ENCODE assay signal across 8 cellular contexts in genomic region chr1:27632387-27633297, GRCh38. TPM values are rescaled to one million over a fixed set of nuclear protein-coding genes. Genes with fewer than 3 reads are reported as not detected.
A peak's percentile ranks its signal among the peaks of the same experiment; 100 is the strongest.
DNase-seq lines count a peak whose midpoint lies in the region; ATAC-seq and TF ChIP-seq lines count a peak whose summit lies in the region.

No MANE protein-coding gene starts in this region.

- no peak overlapping the region for H3K4me3 ChIP-seq in esophagus (ENCODE audit: low read depth in 1 of 2, low read length in 2 of 2)
- H3K4me3 ChIP-seq in hepatocyte = no peak overlapping the region

- H3K4me2 ChIP-seq in hepatocyte = no peak overlapping the region

- peak in 1 of 10 experiments; percentile 26 for DNase-seq in CD4-positive, alpha-beta T cell
- DNase-seq in T-helper 17 cell = no peak
- peak; percentile 54 to 77 for DNase-seq in stimulated activated CD8-positive, alpha-beta memory T cell treated with anti-CD3 and anti-CD28 coated beads, Interleukin-7, amount 100 ng/mL, for 48 hours (ENCODE audit: extremely low read depth in 1 of 2, low read depth in 1 of 2)
- DNase-seq in left lobe of liver (ENCODE audit: low spot score) = no peak
- no peak for DNase-seq in DMS153 treated with DMSO at 0.1 percent for 48 hours (lab: John Stamatoyannopoulos, UW; ENCODE audit: unreplicated experiment)
- DNase-seq in hepatocyte (ENCODE audit: low spot score) = no peak

- H3K27me3 Mint-ChIP-seq in CD4-positive, alpha-beta T cell = no peaks in the 10 kb centered on the region
- H3K27me3 Mint-ChIP-seq in T-helper 17 cell = no peaks in the 10 kb centered on the region

- ATAC-seq in CD4-positive, alpha-beta T cell (ENCODE audit: poor library complexity) = peak; percentile 30
- ATAC-seq in GM21423 (IDR thresholded peaks at IDR 0.05; ENCODE audit: unreplicated experiment) (peak; percentile 40), T-helper 17 cell (peak; percentile 24), left lobe of liver (no peak)

- H2AFZ ChIP-seq in hepatocyte = no peak overlapping the region

- no peaks in the 10 kb centered on the region for H3K36me3 Mint-ChIP-seq in CD4-positive, alpha-beta T cell (ENCODE audit: low read depth)
- H3K36me3 Mint-ChIP-seq in T-helper 17 cell (ENCODE audit: low read depth) = no peaks in the 10 kb centered on the region

- H3K79me2 ChIP-seq in hepatocyte = no peaks in the 10 kb centered on the region

- peak overlapping the region; percentile 81 for H3K4me3 Mint-ChIP-seq in CD4-positive, alpha-beta T cell
- peak overlapping the region; percentile 77 for H3K4me3 Mint-ChIP-seq in T-helper 17 cell

- no peaks in the 10 kb centered on the region for H3K27me3 ChIP-seq in CD4-positive, alpha-beta T cell (ENCODE audit: control insufficient read depth, insufficient read depth, low read length)
- H3K27me3 ChIP-seq in esophagus (ENCODE audit: control insufficient read depth in 1 of 2, insufficient read depth in 2 of 2, low read length in 2 of 2) = no peaks in the 10 kb centered on the region
- H3K27me3 ChIP-seq in hepatocyte = peaks cover 24% of the 10 kb centered on the region

- H3K27ac ChIP-seq in CD4-positive, alpha-beta T cell (ENCODE audit: low read depth, low read length) = peak overlapping the region; percentile 38
- H3K27ac ChIP-seq in esophagus (ENCODE audit: low read depth in 2 of 2, low read length in 1 of 2) (peak overlapping the region; percentile 7 to 34), hepatocyte (no peak overlapping the region)

- H3K9me3 ChIP-seq in CD4-positive, alpha-beta T cell (ENCODE audit: control insufficient read depth, low read length) = no peaks in the 10 kb centered on the region
- H3K9me3 ChIP-seq in T-helper 17 cell (ENCODE audit: control insufficient read depth, low read length, poor library complexity, severe bottlenecking) (no peaks in the 10 kb centered on the region), esophagus (ENCODE audit: control insufficient read depth in 2 of 2, insufficient read depth in 1 of 2, low read depth in 1 of 2, low read length in 1 of 2) (no peaks in the 10 kb centered on the region), hepatocyte (ENCODE audit: low read depth) (no peaks in the 10 kb centered on the region)

- no peaks in the 10 kb centered on the region for H3K36me3 ChIP-seq in esophagus (ENCODE audit: control insufficient read depth in 2 of 2, insufficient read depth in 2 of 2, low read length in 1 of 2)
- H3K36me3 ChIP-seq in hepatocyte (replicated peaks; ENCODE audit: insufficient read depth, low read depth) = no peaks in the 10 kb centered on the region

- POLR2A ChIA-PET in CD4-positive, alpha-beta T cell (lab: Charles Lee) = interaction anchor here (0.9 to 1.5 kb wide), 3 partner anchors 12 to 30 kb away, joined by 3 to 6 read pairs (median 3); no protein-coding TSS in a partner anchor

- intact Hi-C loops in CD4-positive, alpha-beta T cell (cut with DNase I, micrococcal nuclease) = no loop called here

- no peaks in the 10 kb centered on the region for H4K20me1 ChIP-seq in hepatocyte (ENCODE audit: insufficient read depth, poor library complexity, severe bottlenecking)

- CTCF ChIA-PET in CD4-positive, alpha-beta T cell (lab: Charles Lee) = no interaction called here

- TF ChIP-seq CTCF in CD4-positive, alpha-beta T cell (IDR thresholded peaks at IDR 0.05) = no peak
- no peak for TF ChIP-seq CTCF in hepatocyte (IDR thresholded peaks at IDR 0.05; ENCODE audit: poor library complexity)

- H3K27ac Mint-ChIP-seq in CD4-positive, alpha-beta T cell = peak overlapping the region; percentile 84
- H3K27ac Mint-ChIP-seq in T-helper 17 cell = peak overlapping the region; percentile 82

- WGBS in esophagus, 2 donors = 62 to 75% methylated on average over 13 to 14 of the region's 14 CpGs
- WGBS in hepatocyte (ENCODE audit: low lambda C conversion rate, missing lambda C conversion rate) = 84% methylated on average over 14 of the region's 14 CpGs

- H3K4me1 Mint-ChIP-seq in CD4-positive, alpha-beta T cell (ENCODE audit: low read depth) = peaks cover 78% of the 10 kb centered on the region
- peaks cover 62% of the 10 kb centered on the region for H3K4me1 Mint-ChIP-seq in T-helper 17 cell

- peaks cover 0 to 11% of the 10 kb centered on the region in 2 donors for H3K4me1 ChIP-seq in esophagus (ENCODE audit: control insufficient read depth in 2 of 2, insufficient read depth in 2 of 2, low read length in 1 of 2)
- H3K4me1 ChIP-seq in hepatocyte (ENCODE audit: insufficient read depth) = no peaks in the 10 kb centered on the region

- H3K9me3 Mint-ChIP-seq in CD4-positive, alpha-beta T cell = no peaks in the 10 kb centered on the region

- no peaks in the 10 kb centered on the region for H3K9me2 ChIP-seq in hepatocyte (replicated peaks; ENCODE audit: insufficient read depth)

RNA-seq across cellular contexts. Expression of gene FGR, which starts 2.3 kb away (rescaled TPM):
- 1 to 10 TPM; 3.0 to 3.2 TPM for total RNA-seq in CD4-positive, alpha-beta T cell
- 10 to 100 TPM in 1 of 2 donors, 1 to 10 TPM in 1; 3.3 to 12.6 TPM for total RNA-seq in T-helper 17 cell
- 1 to 10 TPM; 3.4 to 3.6 TPM for polyA plus RNA-seq in esophagus
- total RNA-seq in left lobe of liver = 3.0 TPM
- 0.28 and 0.73 TPM in 2 replicates for total RNA-seq in hepatocyte
- polyA plus RNA-seq in hepatocyte = 0.28 TPM in 1 of 2 replicates, not detected in the other

RNA-seq across cellular contexts. Expression of gene AHDC1, which starts 28.7 kb away (rescaled TPM):
- total RNA-seq in CD4-positive, alpha-beta T cell = 10 to 100 TPM; 20.8 to 22.9 TPM
- 10 to 100 TPM; 15.9 to 18.7 TPM for total RNA-seq in T-helper 17 cell
- polyA plus RNA-seq in esophagus = 10 to 100 TPM; 24.7 to 58.4 TPM
- total RNA-seq in left lobe of liver = 20.0 TPM
- total RNA-seq in hepatocyte = 6.7 and 13.3 TPM in 2 replicates
- polyA plus RNA-seq in hepatocyte = 12.2 and 14.4 TPM in 2 replicates

RNA-seq across cellular contexts. Expression of gene IFI6, which starts 39.4 kb away (rescaled TPM):
- total RNA-seq in CD4-positive, alpha-beta T cell = 10 to 100 TPM; 33.6 to 36.2 TPM
- total RNA-seq in T-helper 17 cell = 10 to 100 TPM; 25.7 to 26.4 TPM
- 1 to 10 TPM; 7.0 to 9.6 TPM for polyA plus RNA-seq in esophagus
- 13.1 TPM for total RNA-seq in left lobe of liver
- 94.3 and 114 TPM in 2 replicates for total RNA-seq in hepatocyte
- 194 and 230 TPM in 2 replicates for polyA plus RNA-seq in hepatocyte

Comparison
In these comparisons a context has a peak if more than half of its experiments do, and no peak if none do; other contexts are left out.
1. DNase-seq: peak in stimulated activated CD8-positive, alpha-beta memory T cell treated with anti-CD3 and anti-CD28 coated beads, Interleukin-7, amount 100 ng/mL, for 48 hours (2 of 2); none in T-helper 17 cell (0 of 3), left lobe of liver (single experiment), DMS153 treated with DMSO at 0.1 percent for 48 hours (single experiment) and hepatocyte (single experiment).